In the genomic region with DNA sequence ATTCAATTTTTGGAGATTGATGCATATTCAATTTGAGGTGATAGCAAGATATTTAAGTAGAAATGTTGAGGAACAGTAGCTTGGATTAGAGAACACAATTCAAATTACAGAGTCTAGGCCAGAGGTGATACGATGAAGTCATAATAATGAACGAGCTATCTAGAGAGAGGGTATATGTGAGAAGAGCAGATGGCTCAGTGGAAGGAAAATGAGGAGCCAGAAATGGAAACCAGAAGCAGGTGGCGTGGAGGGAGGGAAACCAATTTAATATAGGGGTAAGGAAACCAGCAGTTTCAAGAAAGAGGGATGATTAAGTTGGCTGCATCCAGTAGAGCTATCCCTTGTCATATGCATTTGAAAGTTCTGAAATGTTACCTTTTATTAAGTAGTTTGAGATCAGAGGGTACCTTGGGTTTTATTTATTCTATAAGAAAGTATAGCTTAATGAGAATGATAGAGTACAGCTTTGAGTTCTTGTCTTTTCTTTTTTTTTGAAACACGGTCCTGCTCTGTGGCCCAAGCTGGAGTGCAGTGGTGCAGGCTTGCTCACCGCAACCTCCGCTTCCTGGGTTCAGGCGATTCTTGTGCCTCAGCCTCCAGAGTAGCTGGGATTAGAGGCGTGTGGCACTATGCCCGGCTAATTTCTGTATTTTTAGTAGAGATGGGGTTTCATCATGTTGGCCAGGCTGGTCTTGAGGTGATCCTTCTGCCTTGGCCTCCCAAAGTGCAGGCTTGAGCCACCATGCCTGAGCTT, we compare ENCODE assay signal across 15 cellular contexts. TPM values are rescaled to one million over a fixed set of nuclear protein-coding genes. Genes with fewer than 3 reads are reported as not detected.
DNase-seq lines count a peak whose midpoint lies in the region; ATAC-seq and TF ChIP-seq lines count a peak whose summit lies in the region.
"Had no signal": no experiment of that assay in that cellular context is flagged by ENCODE, and none has a peak within 500 bp of the region (broad histone marks: within the 10 kb centered on the region; RNA-seq: fewer than 3 reads in every experiment).

No MANE protein-coding gene starts in this region.

- peak overlapping the region; percentile 9 to 15 for H3K4me3 Mint-ChIP-seq in activated T-cell treated with anti-CD3 and anti-CD28 coated beads, Interleukin-2, amount 50 U/mL, for 72 hours
- H3K4me3 Mint-ChIP-seq in activated CD8-positive, alpha-beta T cell treated with anti-CD3 and anti-CD28 coated beads for 36 hours, result no peak overlapping the region
- H3K4me3 Mint-ChIP-seq in stimulated activated naive B cell treated with anti-CD40 and anti-IgM and Interleukin-4, amounts not matched to agents 10 μg/mL and 1 μg/mL and 100 μg/mL, for 72 hours, result no peak overlapping the region

- intact Hi-C loops in activated CD8-positive, alpha-beta T cell treated with anti-CD3 and anti-CD28 coated beads for 36 hours (cut with micrococcal nuclease), result no loop called here
- intact Hi-C loops in thyroid gland (cut with DNase I), result no loop called here

- peak overlapping the region; percentile 75 for H3K27ac Mint-ChIP-seq in activated T-cell treated with anti-CD3 and anti-CD28 coated beads, Interleukin-2, amount 50 U/mL, for 72 hours
- H3K27ac Mint-ChIP-seq in activated CD8-positive, alpha-beta T cell treated with anti-CD3 and anti-CD28 coated beads for 36 hours, result peak overlapping the region; percentile 62
- peak overlapping the region; percentile 3 for H3K27ac Mint-ChIP-seq in stimulated activated naive B cell treated with anti-CD40 and anti-IgM and Interleukin-4, amounts not matched to agents 10 μg/mL and 1 μg/mL and 100 μg/mL, for 72 hours

- POLR2A ChIA-PET in activated CD8-positive, alpha-beta T cell treated with anti-CD3 and anti-CD28 coated beads for 36 hours (lab: Charles Lee), result interaction anchor here (0.7 to 1.1 kb wide), 4 partner anchors 11 to 690 kb away, joined by 3 to 5 read pairs (median 4); partner anchors contain the start of gene NCK1

- H3K9me3 Mint-ChIP-seq in activated T-cell treated with anti-CD3 and anti-CD28 coated beads, Interleukin-2, amount 50 U/mL, for 72 hours, result no peaks in the 10 kb centered on the region
- peaks cover 4% of the 10 kb centered on the region for H3K9me3 Mint-ChIP-seq in activated CD8-positive, alpha-beta T cell treated with anti-CD3 and anti-CD28 coated beads for 36 hours
- H3K9me3 Mint-ChIP-seq in stimulated activated naive B cell treated with anti-CD40 and anti-IgM and Interleukin-4, amounts not matched to agents 10 μg/mL and 1 μg/mL and 100 μg/mL, for 72 hours, result peaks cover 1 to 3% of the 10 kb centered on the region in 2 donors

- H3K9me3 ChIP-seq in thyroid gland, result no peaks in the 10 kb centered on the region
- H3K9me3 ChIP-seq: left lung, upper lobe of right lung had no signal

- DNase-seq in activated T-cell treated with anti-CD3 and anti-CD28 coated beads, Interleukin-2, amount 50 U/mL, for 72 hours, result no peak
- no peak for DNase-seq in activated T-cell treated with anti-CD3 and anti-CD28 coated beads, Interleukin-2, amount 50 U/mL, for 1 hour
- DNase-seq in NCI-H146 treated with DMSO at 0.1 percent for 48 hours (lab: John Stamatoyannopoulos, UW; ENCODE audit: unreplicated experiment) (peak; percentile 57), thyroid gland (no peak)
- DNase-seq in activated CD8-positive, alpha-beta T cell treated with anti-CD3 and anti-CD28 coated beads for 36 hours, result no peak
- DNase-seq in stimulated activated naive B cell treated with anti-CD40 and anti-IgM and Interleukin-4, amounts not matched to agents 10 μg/mL and 1 μg/mL and 100 μg/mL, for 72 hours, result no peak
- DNase-seq: activated T-cell treated with anti-CD3 and anti-CD28 coated beads for 4 hours, GDM1, heart right ventricle, left lung, NCI-H1048, upper lobe of right lung had no signal

- H3K4me1 ChIP-seq in thyroid gland, result no peaks in the 10 kb centered on the region

- no peak for TF ChIP-seq POLR2A in thyroid gland (IDR thresholded peaks at IDR 0.05)

- no peak overlapping the region for H3K4me3 ChIP-seq in thyroid gland (replicated peaks in 1 of 3)
- H3K4me3 ChIP-seq: heart right ventricle, left lung, upper lobe of right lung had no signal

- no peak for TF ChIP-seq CTCF in activated CD8-positive, alpha-beta T cell treated with anti-CD3 and anti-CD28 coated beads for 36 hours (IDR thresholded peaks at IDR 0.05)
- TF ChIP-seq CTCF in thyroid gland (IDR thresholded peaks at IDR 0.05), result no peak

- H3K36me3 Mint-ChIP-seq in activated T-cell treated with anti-CD3 and anti-CD28 coated beads, Interleukin-2, amount 50 U/mL, for 72 hours (ENCODE audit: insufficient read depth in 2 of 2), result peaks cover 4 to 6% of the 10 kb centered on the region in 2 donors
- peaks cover 28% of the 10 kb centered on the region for H3K36me3 Mint-ChIP-seq in activated CD8-positive, alpha-beta T cell treated with anti-CD3 and anti-CD28 coated beads for 36 hours (ENCODE audit: low read depth)
- H3K36me3 Mint-ChIP-seq in stimulated activated naive B cell treated with anti-CD40 and anti-IgM and Interleukin-4, amounts not matched to agents 10 μg/mL and 1 μg/mL and 100 μg/mL, for 72 hours, result peaks cover 5 to 25% of the 10 kb centered on the region in 2 donors

- 93 to 95% methylated on average over 9 of the region's 9 CpGs for WGBS in thyroid gland, 2 donors

- no peaks in the 10 kb centered on the region for H3K27me3 ChIP-seq in thyroid gland
- H3K27me3 ChIP-seq: heart right ventricle, left lung, upper lobe of right lung had no signal

- no peak for ATAC-seq in activated T-cell treated with anti-CD3 and anti-CD28 coated beads, Interleukin-2, amount 50 U/mL, for 72 hours (replicated peaks in 1 of 2)
- no peak for ATAC-seq in activated CD8-positive, alpha-beta T cell treated with anti-CD3 and anti-CD28 coated beads for 36 hours
- no peak for ATAC-seq in stimulated activated naive B cell treated with anti-CD40 and anti-IgM and Interleukin-4, amounts not matched to agents 10 μg/mL and 1 μg/mL and 100 μg/mL, for 72 hours (replicated peaks)
- ATAC-seq in GM21825 (IDR thresholded peaks at IDR 0.05; ENCODE audit: unreplicated experiment), result no peak
- no peak for ATAC-seq in GM21390 (IDR thresholded peaks at IDR 0.05; ENCODE audit: unreplicated experiment)
- ATAC-seq: heart right ventricle, left lung, upper lobe of right lung had no signal

- peaks cover 73% of the 10 kb centered on the region for H3K4me1 Mint-ChIP-seq in activated T-cell treated with anti-CD3 and anti-CD28 coated beads, Interleukin-2, amount 50 U/mL, for 72 hours (ENCODE audit: low read depth)
- H3K4me1 Mint-ChIP-seq in activated CD8-positive, alpha-beta T cell treated with anti-CD3 and anti-CD28 coated beads for 36 hours (ENCODE audit: low read depth), result peaks cover 67% of the 10 kb centered on the region
- peaks cover 25 to 63% of the 10 kb centered on the region in 2 donors for H3K4me1 Mint-ChIP-seq in stimulated activated naive B cell treated with anti-CD40 and anti-IgM and Interleukin-4, amounts not matched to agents 10 μg/mL and 1 μg/mL and 100 μg/mL, for 72 hours

- H3K36me3 ChIP-seq in thyroid gland, result no peaks in the 10 kb centered on the region
- H3K36me3 ChIP-seq: left lung, upper lobe of right lung had no signal

- no peaks in the 10 kb centered on the region for H3K27me3 Mint-ChIP-seq in activated T-cell treated with anti-CD3 and anti-CD28 coated beads, Interleukin-2, amount 50 U/mL, for 72 hours (ENCODE audit: low read depth)
- no peaks in the 10 kb centered on the region for H3K27me3 Mint-ChIP-seq in activated CD8-positive, alpha-beta T cell treated with anti-CD3 and anti-CD28 coated beads for 36 hours
- H3K27me3 Mint-ChIP-seq in stimulated activated naive B cell treated with anti-CD40 and anti-IgM and Interleukin-4, amounts not matched to agents 10 μg/mL and 1 μg/mL and 100 μg/mL, for 72 hours, result no peaks in the 10 kb centered on the region

- H3K27ac ChIP-seq in thyroid gland, result no peak overlapping the region
- H3K27ac ChIP-seq: left lung, RWPE1, upper lobe of right lung had no signal

- CTCF ChIA-PET in activated CD8-positive, alpha-beta T cell treated with anti-CD3 and anti-CD28 coated beads for 36 hours (lab: Charles Lee), result interaction anchor here (0.6 to 1.5 kb wide), 4 partner anchors 14 to 28 kb away, joined by 3 to 7 read pairs (median 3); partner anchors contain the start of gene NCK1

RNA-seq across cellular contexts. Expression of gene NCK1, which starts 22.1 kb away (rescaled TPM):
- total RNA-seq in activated T-cell treated with anti-CD3 and anti-CD28 coated beads, Interleukin-2, amount 50 U/mL, for 72 hours, result 10 to 100 TPM; 45.8 to 46.6 TPM
- total RNA-seq in activated CD8-positive, alpha-beta T cell treated with anti-CD3 and anti-CD28 coated beads for 36 hours, result 10 to 100 TPM; 31.9 to 34.7 TPM
- total RNA-seq in thyroid gland, result 10 to 100 TPM; 46.1 to 64.4 (median 47.0) TPM

Comparison
In these comparisons a context has a peak if more than half of its experiments do, and no peak if none do; other contexts are left out.
1. H3K27ac Mint-ChIP-seq: peak in every context shown above with its lines; median percentile 75 in activated T-cell treated with anti-CD3 and anti-CD28 coated beads, Interleukin-2, amount 50 U/mL, for 72 hours; 62 in activated CD8-positive, alpha-beta T cell treated with anti-CD3 and anti-CD28 coated beads for 36 hours; 3 in stimulated activated naive B cell treated with anti-CD40 and anti-IgM and Interleukin-4, amounts not matched to agents 10 μg/mL and 1 μg/mL and 100 μg/mL, for 72 hours.
2. H3K4me3 Mint-ChIP-seq: peak in activated T-cell treated with anti-CD3 and anti-CD28 coated beads, Interleukin-2, amount 50 U/mL, for 72 hours (2 of 2); none in activated CD8-positive, alpha-beta T cell treated with anti-CD3 and anti-CD28 coated beads for 36 hours (single experiment) and stimulated activated naive B cell treated with anti-CD40 and anti-IgM and Interleukin-4, amounts not matched to agents 10 μg/mL and 1 μg/mL and 100 μg/mL, for 72 hours (0 of 2).